ENCODE assay signal across 1 cellular context in the genomic region with DNA sequence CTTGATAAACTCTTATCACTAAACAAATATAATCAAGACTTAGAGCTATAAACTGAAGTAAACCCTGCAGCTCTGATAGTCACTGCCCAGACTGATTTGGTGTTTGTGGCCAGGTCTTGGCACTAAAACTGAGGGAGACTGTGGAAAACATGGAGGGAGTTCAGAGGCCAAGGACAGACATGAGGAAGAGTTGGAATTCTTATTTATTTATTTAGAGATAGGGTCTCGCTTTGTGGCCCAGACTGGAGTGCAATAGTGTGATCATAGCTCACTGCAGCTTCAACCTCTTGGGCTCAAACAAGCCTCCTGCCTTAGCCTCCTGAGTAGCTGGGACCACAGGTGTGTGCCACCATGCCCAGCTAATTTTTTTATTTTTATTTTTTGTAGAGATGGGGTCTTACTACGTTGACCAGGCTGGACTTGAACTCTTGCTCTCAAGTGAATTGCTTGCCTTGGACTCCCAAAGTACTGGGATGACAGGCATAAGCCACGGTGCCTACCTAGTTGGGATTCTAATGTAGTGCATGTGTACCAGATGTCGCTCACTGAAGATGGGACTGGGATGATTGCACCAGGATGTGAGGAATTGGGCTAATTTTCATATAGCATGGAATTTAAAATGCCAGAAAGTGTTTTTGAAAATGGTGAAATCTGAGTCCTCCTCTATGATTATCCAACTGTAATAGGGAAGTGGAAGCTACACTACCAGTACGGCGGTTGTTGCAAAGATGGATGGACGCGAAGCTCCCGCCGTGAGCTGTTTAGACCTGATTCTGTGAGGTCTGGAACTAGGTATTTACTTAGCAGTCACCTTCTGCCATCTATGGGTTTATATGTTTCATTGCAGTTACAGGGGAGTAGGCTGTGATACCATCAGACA.
TF ChIP-seq lines count a peak whose summit lies in the region.

No MANE protein-coding gene starts in this region.

TF ChIP-seq in K562, 482 proteins besides CTCF, POLR2A, EP300 and RAD21 (continued from another document):
- TF ChIP-seq, protein P1, sequence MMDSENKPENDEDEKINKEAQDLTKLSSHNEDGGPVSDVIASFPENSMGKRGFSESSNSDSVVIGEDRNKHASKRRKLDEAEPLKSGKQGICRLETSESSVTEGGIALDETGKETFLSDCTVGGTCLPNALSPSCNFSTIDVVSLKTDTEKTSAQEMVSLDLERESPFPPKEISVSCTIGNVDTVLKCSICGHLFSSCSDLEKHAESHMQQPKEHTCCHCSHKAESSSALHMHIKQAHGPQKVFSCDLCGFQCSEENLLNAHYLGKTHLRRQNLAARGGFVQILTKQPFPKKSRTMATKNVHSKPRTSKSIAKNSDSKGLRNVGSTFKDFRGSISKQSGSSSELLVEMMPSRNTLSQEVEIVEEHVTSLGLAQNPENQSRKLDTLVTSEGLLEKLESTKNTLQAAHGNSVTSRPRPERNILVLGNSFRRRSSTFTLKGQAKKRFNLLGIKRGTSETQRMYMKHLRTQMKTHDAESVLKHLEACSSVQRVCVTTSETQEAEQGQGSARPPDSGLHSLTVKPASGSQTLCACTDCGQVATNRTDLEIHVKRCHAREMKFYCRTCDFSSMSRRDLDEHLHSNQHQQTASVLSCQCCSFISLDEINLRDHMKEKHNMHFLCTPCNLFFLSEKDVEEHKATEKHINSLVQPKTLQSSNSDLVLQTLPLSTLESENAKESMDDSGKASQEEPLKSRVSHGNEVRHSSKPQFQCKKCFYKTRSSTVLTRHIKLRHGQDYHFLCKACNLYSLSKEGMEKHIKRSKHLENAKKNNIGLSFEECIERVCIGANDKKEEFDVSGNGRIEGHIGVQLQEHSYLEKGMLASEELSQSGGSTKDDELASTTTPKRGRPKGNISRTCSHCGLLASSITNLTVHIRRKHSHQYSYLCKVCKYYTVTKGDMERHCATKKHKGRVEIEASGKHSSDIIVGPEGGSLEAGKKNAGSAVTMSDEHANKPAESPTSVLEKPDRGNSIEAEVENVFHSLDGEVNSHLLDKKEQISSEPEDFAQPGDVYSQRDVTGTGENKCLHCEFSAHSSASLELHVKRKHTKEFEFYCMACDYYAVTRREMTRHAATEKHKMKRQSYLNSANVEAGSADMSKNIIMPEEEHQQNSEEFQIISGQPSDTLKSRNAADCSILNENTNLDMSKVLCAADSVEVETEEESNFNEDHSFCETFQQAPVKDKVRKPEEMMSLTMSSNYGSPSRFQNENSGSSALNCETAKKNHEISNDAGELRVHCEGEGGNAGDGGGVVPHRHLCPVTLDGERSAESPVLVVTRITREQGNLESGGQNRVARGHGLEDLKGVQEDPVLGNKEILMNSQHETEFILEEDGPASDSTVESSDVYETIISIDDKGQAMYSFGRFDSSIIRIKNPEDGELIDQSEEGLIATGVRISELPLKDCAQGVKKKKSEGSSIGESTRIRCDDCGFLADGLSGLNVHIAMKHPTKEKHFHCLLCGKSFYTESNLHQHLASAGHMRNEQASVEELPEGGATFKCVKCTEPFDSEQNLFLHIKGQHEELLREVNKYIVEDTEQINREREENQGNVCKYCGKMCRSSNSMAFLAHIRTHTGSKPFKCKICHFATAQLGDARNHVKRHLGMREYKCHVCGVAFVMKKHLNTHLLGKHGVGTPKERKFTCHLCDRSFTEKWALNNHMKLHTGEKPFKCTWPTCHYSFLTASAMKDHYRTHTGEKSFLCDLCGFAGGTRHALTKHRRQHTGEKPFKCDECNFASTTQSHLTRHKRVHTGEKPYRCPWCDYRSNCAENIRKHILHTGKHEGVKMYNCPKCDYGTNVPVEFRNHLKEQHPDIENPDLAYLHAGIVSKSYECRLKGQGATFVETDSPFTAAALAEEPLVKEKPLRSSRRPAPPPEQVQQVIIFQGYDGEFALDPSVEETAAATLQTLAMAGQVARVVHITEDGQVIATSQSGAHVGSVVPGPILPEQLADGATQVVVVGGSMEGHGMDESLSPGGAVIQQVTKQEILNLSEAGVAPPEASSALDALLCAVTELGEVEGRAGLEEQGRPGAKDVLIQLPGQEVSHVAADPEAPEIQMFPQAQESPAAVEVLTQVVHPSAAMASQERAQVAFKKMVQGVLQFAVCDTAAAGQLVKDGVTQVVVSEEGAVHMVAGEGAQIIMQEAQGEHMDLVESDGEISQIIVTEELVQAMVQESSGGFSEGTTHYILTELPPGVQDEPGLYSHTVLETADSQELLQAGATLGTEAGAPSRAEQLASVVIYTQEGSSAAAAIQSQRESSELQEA (IDR thresholded peaks at IDR 0.05; ENCODE audit: low read depth), result no peak
- TF ChIP-seq ARID2 (IDR thresholded peaks at IDR 0.05) (no peak), ZNF124 (CRISPR knock-in tag; IDR thresholded peaks at IDR 0.05) (no peak)
